In genomic region chr17:15341385-15341849, GRCh38 we compare ENCODE assay signal across 8 cellular contexts. TPM values are rescaled to one million over a fixed set of nuclear protein-coding genes. Genes with fewer than 3 reads are reported as not detected.
DNase-seq lines count a peak whose midpoint lies in the region; ATAC-seq and TF ChIP-seq lines count a peak whose summit lies in the region.

TSS of gene TEKT3 (minus strand) at chr17:15341597. CDS start at chr17:15331585, 10,012 bp downstream.

- no peak for TF ChIP-seq CTCF in CD14-positive monocyte (IDR thresholded peaks at IDR 0.05)

- DNase-seq in CD14-positive monocyte (ENCODE audit: low spot score) (peak; percentile 49), HuH-7 (ENCODE audit: low spot score) (peak; percentile 60), amygdala (lab: John Stamatoyannopoulos, UW) (peak in 52 of 56 donors; percentile 8 to 87 (median 55)), cardiac septum (ENCODE audit: low spot score) (peak; percentile 89), occipital lobe (lab: John Stamatoyannopoulos, UW) (peak; percentile 37)
- no peak for DNase-seq in activated T-helper 2 cell treated with anti-CD3 and anti-CD28 coated beads, Interferon-gamma antibody, Interleukin-2, Interleukin-4, amounts not matched to agents 10 μg/mL and 5 μg/mL and 100 μg/mL, durations not matched to agents 14 hours and 24 hours and 36 hours (ENCODE audit: low spot score)
- DNase-seq in NK-92 treated with Interleukin-12 subunit alpha and Interleukin-12 subunit beta, amount 100 ng/mL, for 24 hours (lab: John Stamatoyannopoulos, UW), result no peak

- peaks cover 0 to 4% of the 10 kb centered on the region in 2 donors for H3K36me3 Mint-ChIP-seq in CD14-positive monocyte
- no peaks in the 10 kb centered on the region for H3K36me3 Mint-ChIP-seq in activated T-helper 2 cell treated with anti-CD3 and anti-CD28 coated beads, Interferon-gamma antibody, Interleukin-2, Interleukin-4, amounts not matched to agents 10 μg/mL and 5 μg/mL and 100 μg/mL, durations not matched to agents 14 hours and 24 hours and 36 hours (ENCODE audit: low read depth)

- peaks cover 11% of the 10 kb centered on the region for H3K4me1 Mint-ChIP-seq in CD14-positive monocyte
- H3K4me1 Mint-ChIP-seq in activated T-helper 2 cell treated with anti-CD3 and anti-CD28 coated beads, Interferon-gamma antibody, Interleukin-2, Interleukin-4, amounts not matched to agents 10 μg/mL and 5 μg/mL and 100 μg/mL, durations not matched to agents 14 hours and 24 hours and 36 hours (ENCODE audit: low read depth), result peaks cover 4% of the 10 kb centered on the region

- no peak for ATAC-seq in GM18867 (IDR thresholded peaks at IDR 0.05; ENCODE audit: unreplicated experiment)

- intact Hi-C loops in CD14-positive monocyte (cut with micrococcal nuclease), result no loop called here
- intact Hi-C loops in cardiac septum (cut with DNase I), result loop anchor here (5.0 kb wide), 2 partner anchors 79 to 101 kb away; no protein-coding TSS in a partner anchor
- intact Hi-C loops in activated T-helper 2 cell treated with anti-CD3 and anti-CD28 coated beads, Interferon-gamma antibody, Interleukin-2, Interleukin-4, amounts not matched to agents 10 μg/mL and 5 μg/mL and 100 μg/mL, durations not matched to agents 14 hours and 24 hours and 36 hours (cut with micrococcal nuclease), result no loop called here

- H3K4me3 Mint-ChIP-seq in CD14-positive monocyte, result peak within 1 kb of the TSS; percentile 51 to 91
- H3K4me3 Mint-ChIP-seq in activated T-helper 2 cell treated with anti-CD3 and anti-CD28 coated beads, Interferon-gamma antibody, Interleukin-2, Interleukin-4, amounts not matched to agents 10 μg/mL and 5 μg/mL and 100 μg/mL, durations not matched to agents 14 hours and 24 hours and 36 hours (ENCODE audit: low read depth), result no peak within 1 kb of the TSS

- peaks cover 57 to 71% (median 61%) of the 10 kb centered on the region in 3 donors for H3K27me3 Mint-ChIP-seq in CD14-positive monocyte (ENCODE audit: low read depth in 3 of 3)
- peaks cover 51% of the 10 kb centered on the region for H3K27me3 Mint-ChIP-seq in activated T-helper 2 cell treated with anti-CD3 and anti-CD28 coated beads, Interferon-gamma antibody, Interleukin-2, Interleukin-4, amounts not matched to agents 10 μg/mL and 5 μg/mL and 100 μg/mL, durations not matched to agents 14 hours and 24 hours and 36 hours (ENCODE audit: low read depth)

- peak within 1 kb of the TSS in 1 of 7 donors; percentile 32 for H3K27ac Mint-ChIP-seq in CD14-positive monocyte
- no peak within 1 kb of the TSS for H3K27ac Mint-ChIP-seq in activated T-helper 2 cell treated with anti-CD3 and anti-CD28 coated beads, Interferon-gamma antibody, Interleukin-2, Interleukin-4, amounts not matched to agents 10 μg/mL and 5 μg/mL and 100 μg/mL, durations not matched to agents 14 hours and 24 hours and 36 hours

- H3K9me3 Mint-ChIP-seq in CD14-positive monocyte, result peaks cover 0 to 16% (median 7%) of the 10 kb centered on the region in 7 donors
- H3K9me3 Mint-ChIP-seq in activated T-helper 2 cell treated with anti-CD3 and anti-CD28 coated beads, Interferon-gamma antibody, Interleukin-2, Interleukin-4, amounts not matched to agents 10 μg/mL and 5 μg/mL and 100 μg/mL, durations not matched to agents 14 hours and 24 hours and 36 hours, result no peaks in the 10 kb centered on the region

RNA-seq across cellular contexts. Expression of gene TEKT3, which starts in this region (rescaled TPM):
- not detected for polyA plus RNA-seq in CD14-positive monocyte
- total RNA-seq in cardiac septum (0.86 TPM), occipital lobe (1.2 TPM)
- total RNA-seq in activated T-helper 2 cell treated with anti-CD3 and anti-CD28 coated beads, Interferon-gamma antibody, Interleukin-2, Interleukin-4, amounts not matched to agents 10 μg/mL and 5 μg/mL and 100 μg/mL, durations not matched to agents 14 hours and 24 hours and 36 hours, result not detected in 2 replicates

Comparison
In these comparisons a context has a peak if more than half of its experiments do, and no peak if none do; other contexts are left out.
1. Peak in DNase-seq in CD14-positive monocyte; RNA of the gene not detected or under 1 TPM.
2. Peak in DNase-seq in cardiac septum; RNA of the gene not detected or under 1 TPM.
3. DNase-seq: peak in HuH-7 (single experiment), amygdala (52 of 56) and occipital lobe (single experiment); none in activated T-helper 2 cell treated with anti-CD3 and anti-CD28 coated beads, Interferon-gamma antibody, Interleukin-2, Interleukin-4, amounts not matched to agents 10 μg/mL and 5 μg/mL and 100 μg/mL, durations not matched to agents 14 hours and 24 hours and 36 hours (single experiment) and NK-92 treated with Interleukin-12 subunit alpha and Interleukin-12 subunit beta, amount 100 ng/mL, for 24 hours (single experiment).